10 cellular contexts compared by ENCODE assay signal in the genomic region with DNA sequence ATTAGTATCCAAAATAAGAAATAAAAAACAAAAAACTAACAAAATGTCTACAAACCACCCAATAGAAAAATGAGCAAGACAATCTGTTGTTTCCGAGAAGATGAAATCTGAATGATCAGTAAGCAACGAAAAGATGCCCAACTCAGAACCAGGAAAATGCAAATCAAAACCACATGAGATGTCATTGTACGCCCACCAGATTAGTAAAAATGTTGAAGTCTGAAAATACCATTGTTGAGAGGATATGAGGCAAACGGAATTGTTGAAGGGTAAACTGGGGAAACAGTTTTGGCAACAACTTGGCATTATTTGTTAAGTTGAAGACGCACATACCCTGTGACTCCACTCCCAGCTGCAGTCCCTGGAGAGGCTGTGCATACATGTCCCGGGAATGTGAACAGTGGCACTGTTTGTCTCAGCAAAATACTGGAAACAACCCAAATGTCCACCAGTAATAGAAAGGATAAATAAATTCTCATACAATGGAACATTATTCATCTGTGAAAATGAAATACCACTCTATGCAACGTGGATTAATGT. TPM values are rescaled to one million over a fixed set of nuclear protein-coding genes. Genes with fewer than 3 reads are reported as not detected.
DNase-seq lines count a peak whose midpoint lies in the region; ATAC-seq lines count a peak whose summit lies in the region.
"Had no signal": no experiment of that assay in that cellular context is flagged by ENCODE, and none has a peak within 500 bp of the region (broad histone marks: within the 10 kb centered on the region; RNA-seq: fewer than 3 reads in every experiment).

No MANE protein-coding gene starts in this region.

- peak; percentile 20 to 26 for ATAC-seq in activated CD4-positive, CD25-positive, alpha-beta regulatory T cell treated with anti-CD3 and anti-CD28 coated beads, Interleukin-2, amount 50 U/mL, for 24 hours
- peak; percentile 31 to 41 for ATAC-seq in left cardiac atrium
- peak; percentile 12 for ATAC-seq in stimulated activated naive CD8-positive, alpha-beta T cell treated with anti-CD3 and anti-CD28 coated beads, Interleukin-15, amount 100 ng/mL, for 72 hours
- ATAC-seq in HG02852 (IDR thresholded peaks at IDR 0.05; ENCODE audit: unreplicated experiment), result no peak

- H3K36me3 Mint-ChIP-seq in activated naive CD4-positive, alpha-beta T cell treated with anti-CD3 and anti-CD28 coated beads, Interleukin-2, amount 10 ng/mL, durations not matched to agents 7 days and 5 days, result peaks cover 37% of the 10 kb centered on the region

- no peak for DNase-seq in activated CD4-positive, CD25-positive, alpha-beta regulatory T cell treated with anti-CD3 and anti-CD28 coated beads, Interleukin-2, amount 50 U/mL, for 72 hours
- DNase-seq in activated naive CD4-positive, alpha-beta T cell treated with anti-CD3 and anti-CD28 coated beads, Interleukin-2, amount 10 ng/mL, durations not matched to agents 7 days and 5 days, result no peak
- DNase-seq in left cardiac atrium (no peak), cortex of kidney (lab: John Stamatoyannopoulos, UW) (no peak), NCI-H2171 treated with DMSO at 0.1 percent for 48 hours (lab: John Stamatoyannopoulos, UW) (no peak)
- peak; percentile 44 to 46 for DNase-seq in stimulated activated naive CD8-positive, alpha-beta T cell treated with anti-CD3 and anti-CD28 coated beads, Interleukin-15, amount 100 ng/mL, for 72 hours
- DNase-seq: NCI-H2107 had no signal

- intact Hi-C loops in left cardiac atrium (cut with DNase I), result no loop called here

- CTCF ChIA-PET in activated naive CD4-positive, alpha-beta T cell treated with anti-CD3 and anti-CD28 coated beads, Interleukin-2, amount 10 ng/mL, durations not matched to agents 7 days and 5 days (lab: Charles Lee), result no interaction called here

- H3K4me3 Mint-ChIP-seq in activated naive CD4-positive, alpha-beta T cell treated with anti-CD3 and anti-CD28 coated beads, Interleukin-2, amount 10 ng/mL, durations not matched to agents 7 days and 5 days, result no peak overlapping the region
- peak overlapping the region; percentile 81 to 87 for H3K4me3 Mint-ChIP-seq in stimulated activated naive CD8-positive, alpha-beta T cell treated with anti-CD3 and anti-CD28 coated beads, Interleukin-15, amount 100 ng/mL, for 72 hours

- H3K9me3 Mint-ChIP-seq in activated naive CD4-positive, alpha-beta T cell treated with anti-CD3 and anti-CD28 coated beads, Interleukin-2, amount 10 ng/mL, durations not matched to agents 7 days and 5 days, result no peaks in the 10 kb centered on the region
- peaks cover 0 to 6% of the 10 kb centered on the region in 2 donors for H3K9me3 Mint-ChIP-seq in stimulated activated naive CD8-positive, alpha-beta T cell treated with anti-CD3 and anti-CD28 coated beads, Interleukin-15, amount 100 ng/mL, for 72 hours

- H3K4me1 Mint-ChIP-seq in activated naive CD4-positive, alpha-beta T cell treated with anti-CD3 and anti-CD28 coated beads, Interleukin-2, amount 10 ng/mL, durations not matched to agents 7 days and 5 days, result peaks cover 54% of the 10 kb centered on the region
- H3K4me1 Mint-ChIP-seq in stimulated activated naive CD8-positive, alpha-beta T cell treated with anti-CD3 and anti-CD28 coated beads, Interleukin-15, amount 100 ng/mL, for 72 hours, result peaks cover 94% of the 10 kb centered on the region

- H3K27me3 Mint-ChIP-seq in activated naive CD4-positive, alpha-beta T cell treated with anti-CD3 and anti-CD28 coated beads, Interleukin-2, amount 10 ng/mL, durations not matched to agents 7 days and 5 days, result no peaks in the 10 kb centered on the region
- H3K27me3 Mint-ChIP-seq in stimulated activated naive CD8-positive, alpha-beta T cell treated with anti-CD3 and anti-CD28 coated beads, Interleukin-15, amount 100 ng/mL, for 72 hours, result no peaks in the 10 kb centered on the region

- H3K27ac Mint-ChIP-seq in activated naive CD4-positive, alpha-beta T cell treated with anti-CD3 and anti-CD28 coated beads, Interleukin-2, amount 10 ng/mL, durations not matched to agents 7 days and 5 days, result peak overlapping the region; percentile 86
- peak overlapping the region; percentile 97 to 100 for H3K27ac Mint-ChIP-seq in stimulated activated naive CD8-positive, alpha-beta T cell treated with anti-CD3 and anti-CD28 coated beads, Interleukin-15, amount 100 ng/mL, for 72 hours

RNA-seq across cellular contexts. Expression of a gene that starts 10.6 kb away (rescaled TPM):
- 10 to 100 TPM; 22.4 to 24.6 TPM for total RNA-seq in left cardiac atrium

RNA-seq across cellular contexts. Expression of a gene that starts 38.7 kb away (rescaled TPM):
- total RNA-seq in left cardiac atrium, result under 1 TPM; 0.15 to 0.52 TPM
- total RNA-seq: subcutaneous adipose tissue had no signal

RNA-seq across cellular contexts. Expression of a gene that starts 52.5 kb away (rescaled TPM):
- 1,000 to 10,000 TPM; 1,770 to 2,192 TPM for total RNA-seq in left cardiac atrium

RNA-seq across cellular contexts. Expression of a gene that starts 56.5 kb away (rescaled TPM):
- under 1 TPM; 0.26 to 0.38 TPM for total RNA-seq in left cardiac atrium

Comparison
In these comparisons a context has a peak if more than half of its experiments do, and no peak if none do; other contexts are left out.
1. DNase-seq: peak in stimulated activated naive CD8-positive, alpha-beta T cell treated with anti-CD3 and anti-CD28 coated beads, Interleukin-15, amount 100 ng/mL, for 72 hours (2 of 2); none in activated CD4-positive, CD25-positive, alpha-beta regulatory T cell treated with anti-CD3 and anti-CD28 coated beads, Interleukin-2, amount 50 U/mL, for 72 hours (single experiment), activated naive CD4-positive, alpha-beta T cell treated with anti-CD3 and anti-CD28 coated beads, Interleukin-2, amount 10 ng/mL, durations not matched to agents 7 days and 5 days (single experiment), left cardiac atrium (single experiment), cortex of kidney (single experiment) and NCI-H2171 treated with DMSO at 0.1 percent for 48 hours (single experiment).